11 cellular contexts compared by ENCODE assay signal in the genomic region with DNA sequence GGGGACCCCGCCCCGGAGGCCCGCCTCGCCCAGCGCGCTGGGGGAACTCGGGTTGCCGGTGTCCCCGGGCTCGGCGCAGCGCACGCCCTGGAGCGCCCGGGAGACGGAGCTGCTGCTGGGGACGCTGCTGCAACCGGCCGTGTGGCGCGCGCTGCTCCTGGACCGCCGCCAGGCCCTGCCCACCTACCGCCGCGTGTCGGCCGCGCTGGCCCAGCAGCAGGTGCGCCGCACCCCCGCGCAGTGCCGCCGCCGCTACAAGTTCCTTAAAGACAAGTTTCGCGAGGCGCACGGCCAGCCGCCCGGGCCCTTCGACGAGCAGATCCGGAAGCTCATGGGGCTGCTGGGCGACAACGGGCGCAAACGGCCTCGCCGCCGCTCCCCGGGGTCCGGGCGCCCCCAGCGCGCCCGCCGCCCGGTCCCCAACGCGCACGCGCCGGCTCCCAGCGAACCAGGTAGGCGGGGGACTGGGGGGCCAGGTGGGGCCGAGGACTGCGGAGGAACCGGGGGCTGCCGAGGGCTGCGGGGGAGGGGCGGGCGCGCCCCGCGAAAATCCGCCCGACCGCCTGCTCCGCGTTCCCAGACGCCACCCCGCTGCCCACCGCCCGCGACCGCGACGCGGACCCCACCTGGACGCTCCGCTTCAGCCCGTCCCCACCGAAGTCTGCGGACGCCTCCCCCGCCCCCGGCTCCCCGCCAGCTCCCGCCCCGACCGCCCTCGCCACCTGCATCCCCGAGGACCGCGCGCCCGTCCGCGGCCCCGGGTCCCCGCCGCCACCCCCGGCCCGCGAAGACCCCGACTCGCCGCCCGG. TPM values are rescaled to one million over a fixed set of nuclear protein-coding genes. Genes with fewer than 3 reads are reported as not detected.
A peak's percentile ranks its signal among the peaks of the same experiment; 100 is the strongest.
DNase-seq lines count a peak whose midpoint lies in the region; ATAC-seq and TF ChIP-seq lines count a peak whose summit lies in the region.
"Had no signal": no experiment of that assay in that cellular context is flagged by ENCODE, and none has a peak within 500 bp of the region (broad histone marks: within the 10 kb centered on the region; RNA-seq: fewer than 3 reads in every experiment).

No MANE protein-coding gene starts in this region.

- H4K8ac ChIP-seq in trophoblast cell (ENCODE audit: low read depth, low read length) = no peak overlapping the region

- no peak overlapping the region for H3K4me3 ChIP-seq in trophoblast cell (ENCODE audit: low read depth, low read length)
- H3K4me3 ChIP-seq in A673 (ENCODE audit: low read depth, low read length, poor library complexity, severe bottlenecking) = no peak overlapping the region

- no peaks in the 10 kb centered on the region for H3K9me3 Mint-ChIP-seq in dendritic cell treated with granulocyte-macrophage colony-stimulating factor and Interleukin-4, amounts not matched to agents 40 ng/mL and 50 ng/mL, for 4 days

- H2BK120ac ChIP-seq in trophoblast cell (ENCODE audit: insufficient read depth, low read length, poor library complexity) = no peak overlapping the region

- H3K23ac ChIP-seq in trophoblast cell (ENCODE audit: low read length) = no peak overlapping the region

- CTCF ChIA-PET in A673 (lab: Charles Lee) = no interaction called here

- POLR2A ChIA-PET in A673 (lab: Charles Lee; ENCODE audit: low non-redundant PET) = no interaction called here

- no peak for ATAC-seq in GM18867 (IDR thresholded peaks at IDR 0.05; ENCODE audit: unreplicated experiment)

- no CpG with 5 or more reads among the region's 122 CpGs for WGBS in trophoblast cell (ENCODE audit: extremely low coverage, insufficient coverage, insufficient read length)

- no peaks in the 10 kb centered on the region for H3K36me3 ChIP-seq in trophoblast cell (ENCODE audit: control insufficient read depth in 1 of 2, insufficient read depth in 2 of 2, low read length in 2 of 2)
- no peaks in the 10 kb centered on the region for H3K36me3 ChIP-seq in A673 (ENCODE audit: insufficient read depth, low read length, poor library complexity, severe bottlenecking)

- intact Hi-C loops in dendritic cell treated with granulocyte-macrophage colony-stimulating factor and Interleukin-4, amounts not matched to agents 40 ng/mL and 50 ng/mL, for 4 days (cut with micrococcal nuclease) = loop anchor here (10.0 kb wide), 1 partner anchor 86 kb away; no protein-coding TSS in a partner anchor
- intact Hi-C loops in A673 (cut with micrococcal nuclease; ENCODE audit: unreplicated experiment) = no loop called here

- no peak for TF ChIP-seq CTCF in A673 (conservative IDR thresholded peaks at IDR 0.05; ENCODE audit: low read depth, low read length)

- H3K79me2 ChIP-seq in trophoblast cell (ENCODE audit: control insufficient read depth, insufficient read depth, low read length, poor library complexity) = no peaks in the 10 kb centered on the region

- H3K4me1 ChIP-seq in trophoblast cell (ENCODE audit: control insufficient read depth in 1 of 2, insufficient read depth in 2 of 2, low read length in 2 of 2) (peaks cover 0 to 4% of the 10 kb centered on the region in 2 experiments), A673 (ENCODE audit: insufficient read depth, low read length, poor library complexity, severe bottlenecking) (no peaks in the 10 kb centered on the region)

- H2BK12ac ChIP-seq in trophoblast cell (ENCODE audit: low read length) = no peak overlapping the region

- H3K18ac ChIP-seq in trophoblast cell (ENCODE audit: low read length) = no peak overlapping the region

- H2BK5ac ChIP-seq in trophoblast cell (ENCODE audit: low read depth, low read length, poor library complexity) = no peak overlapping the region

- no peak overlapping the region for H3K4ac ChIP-seq in trophoblast cell (ENCODE audit: low read depth, low read length)

- peaks cover 68% of the 10 kb centered on the region for H3K27me3 Mint-ChIP-seq in dendritic cell treated with granulocyte-macrophage colony-stimulating factor and Interleukin-4, amounts not matched to agents 40 ng/mL and 50 ng/mL, for 4 days

- H3K27ac Mint-ChIP-seq in dendritic cell treated with granulocyte-macrophage colony-stimulating factor and Interleukin-4, amounts not matched to agents 40 ng/mL and 50 ng/mL, for 4 days = peak overlapping the region; percentile 76
- H3K27ac Mint-ChIP-seq: activated naive CD8-positive, alpha-beta T cell had no signal

- peak overlapping the region; percentile 42 for H3K4me2 ChIP-seq in trophoblast cell (ENCODE audit: low read length)
- H3K4me2 ChIP-seq: KMS-11 had no signal

- H2AFZ ChIP-seq in trophoblast cell (ENCODE audit: insufficient read depth, low read length, poor library complexity) = no peak overlapping the region

- no peak overlapping the region for H3K27ac ChIP-seq in trophoblast cell (ENCODE audit: low read depth, low read length)
- H3K27ac ChIP-seq in A673 (ENCODE audit: low read depth, low read length, poor library complexity, severe bottlenecking) = no peak overlapping the region
- H3K27ac ChIP-seq: KMS-11 had no signal

- H3K36me3 Mint-ChIP-seq in dendritic cell treated with granulocyte-macrophage colony-stimulating factor and Interleukin-4, amounts not matched to agents 40 ng/mL and 50 ng/mL, for 4 days (ENCODE audit: low read depth) = no peaks in the 10 kb centered on the region
- H3K36me3 Mint-ChIP-seq: activated naive CD8-positive, alpha-beta T cell had no signal

- H3K27me3 ChIP-seq in trophoblast cell (ENCODE audit: insufficient read depth, low read length) = peaks cover 59% of the 10 kb centered on the region
- peaks cover 92% of the 10 kb centered on the region for H3K27me3 ChIP-seq in A673 (replicated peaks; ENCODE audit: insufficient read depth, low read depth, low read length, poor library complexity)

- peaks cover under 1% of the 10 kb centered on the region for H3K79me1 ChIP-seq in trophoblast cell (ENCODE audit: low read length)

- no peak overlapping the region for H3K14ac ChIP-seq in trophoblast cell (ENCODE audit: low read length)

- in situ Hi-C loops in KBM-7 (cut with MboI; ENCODE audit: low pct_unique_long_range_greater_than_20kb, low sequenced_read_pairs) = no loop called here

- H3K9ac ChIP-seq in trophoblast cell (ENCODE audit: low read length) = no peak overlapping the region
- H3K9ac ChIP-seq: KMS-11 had no signal

- peak; percentile 27 for DNase-seq in NCI-H345 (lab: John Stamatoyannopoulos, UW)
- DNase-seq in NCI-H345 treated with DMSO at 0.1 percent for 48 hours (lab: John Stamatoyannopoulos, UW; ENCODE audit: unreplicated experiment) = no peak
- peak; percentile 51 for DNase-seq in KBM-7
- no peak for DNase-seq in trophoblast cell
- no peak for DNase-seq in A673 (ENCODE audit: low spot score)
- DNase-seq in NCI-H226 = no peak
- DNase-seq: ACHN had no signal

- H3K4me1 Mint-ChIP-seq in dendritic cell treated with granulocyte-macrophage colony-stimulating factor and Interleukin-4, amounts not matched to agents 40 ng/mL and 50 ng/mL, for 4 days (ENCODE audit: low read depth) = peaks cover 29% of the 10 kb centered on the region

- no TSS peak for BruUV-seq in A673 (replicated peaks; lab: Mats Ljungman, UMichigan)

- H4K12ac ChIP-seq in trophoblast cell (ENCODE audit: low read depth, low read length) = no peak overlapping the region

- H4K91ac ChIP-seq in trophoblast cell (ENCODE audit: low read depth, low read length) = no peak overlapping the region

- H3K4me3 Mint-ChIP-seq in dendritic cell treated with granulocyte-macrophage colony-stimulating factor and Interleukin-4, amounts not matched to agents 40 ng/mL and 50 ng/mL, for 4 days = peak overlapping the region; percentile 73

- no peak overlapping the region for H2AK5ac ChIP-seq in trophoblast cell (ENCODE audit: low read length)

- H3K9me3 ChIP-seq in trophoblast cell (ENCODE audit: insufficient read depth, low read depth, low read length) (peaks cover 6% of the 10 kb centered on the region), A673 (ENCODE audit: low read depth, low read length, poor library complexity, severe bottlenecking) (no peaks in the 10 kb centered on the region)

RNA-seq across cellular contexts. Expression of a gene that starts 0.6 kb away (rescaled TPM):
- polyA plus RNA-seq in trophoblast cell (2013) = 0.25 and 0.31 TPM in 2 replicates
- not detected in 2 replicates for total RNA-seq in A673 (2021)

RNA-seq across cellular contexts. Expression of a gene that starts 7.1 kb away (rescaled TPM):
- 0.14 and 0.19 TPM in 2 replicates for polyA plus RNA-seq in trophoblast cell (2013)
- total RNA-seq in A673 (2021) = not detected in 2 replicates

RNA-seq across cellular contexts. Expression of a gene that starts 46.1 kb away (rescaled TPM):
- 16.9 and 18.0 TPM in 2 replicates for polyA plus RNA-seq in trophoblast cell (2013)
- 1.0 and 1.2 TPM in 2 replicates for total RNA-seq in A673 (2021)

Comparison
In these comparisons a context has a peak if more than half of its experiments do, and no peak if none do; other contexts are left out.
1. DNase-seq: peak in NCI-H345 (single experiment) and KBM-7 (single experiment); none in NCI-H345 treated with DMSO at 0.1 percent for 48 hours (single experiment), trophoblast cell (0 of 2), A673 (single experiment) and NCI-H226 (single experiment).